In the genomic region with DNA sequence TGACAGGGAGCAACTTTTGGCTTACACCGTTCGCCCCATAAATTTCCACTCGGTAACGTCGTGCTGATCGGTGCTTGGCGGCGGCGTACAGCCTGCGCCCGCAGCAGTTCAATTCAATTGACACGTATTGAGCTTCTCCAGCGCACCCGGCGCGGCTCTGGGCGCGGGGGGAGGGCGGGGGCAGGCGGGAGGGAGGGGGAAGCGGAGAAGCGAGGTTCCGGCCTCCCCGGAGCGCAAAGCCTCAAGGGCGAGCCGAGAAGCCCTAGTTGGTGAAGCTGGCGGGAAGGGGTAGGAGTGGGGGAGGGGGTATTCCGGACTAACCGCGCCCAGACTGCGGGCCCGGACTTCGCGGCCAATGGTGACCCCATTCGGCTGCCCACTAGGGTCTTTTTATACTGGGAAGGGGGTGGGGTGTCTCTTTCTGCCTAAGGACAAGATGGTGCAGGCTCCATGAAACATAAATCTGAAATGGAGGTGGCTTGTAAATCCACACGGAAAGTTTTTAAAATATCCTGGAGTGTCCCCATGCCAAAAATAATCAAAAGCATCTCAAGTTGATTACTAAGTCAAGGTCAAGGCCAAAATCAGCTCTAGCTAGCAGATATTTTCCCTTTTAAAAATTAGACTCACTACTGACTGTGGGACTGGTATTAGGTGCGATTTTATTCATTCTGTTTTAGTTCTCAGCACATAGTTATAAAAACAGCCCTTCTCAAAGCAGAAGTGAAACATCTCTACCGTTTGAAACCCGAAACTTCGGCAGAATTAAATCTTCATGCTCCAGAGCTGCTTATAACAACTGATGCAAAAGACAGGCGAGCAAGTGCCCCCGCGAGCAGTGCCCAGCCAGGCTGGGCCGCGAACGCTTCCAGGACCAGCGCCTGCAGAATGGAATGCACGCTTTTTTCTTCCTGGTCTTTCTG, we compare ENCODE assay signal across 8 cellular contexts. TPM values are rescaled to one million over a fixed set of nuclear protein-coding genes. Genes with fewer than 3 reads are reported as not detected.
A peak's percentile ranks its signal among the peaks of the same experiment; 100 is the strongest.
DNase-seq lines count a peak whose midpoint lies in the region; ATAC-seq and TF ChIP-seq lines count a peak whose summit lies in the region.

No MANE protein-coding gene starts in this region.

- POLR2A ChIA-PET in CD8-positive, alpha-beta T cell (lab: Charles Lee), result interaction anchor here (2.3 to 5.9 kb wide), 3 partner anchors 10 to 74 kb away, joined by 16 to 106 read pairs (median 22); no protein-coding TSS in a partner anchor

- H3K27ac Mint-ChIP-seq in CD8-positive, alpha-beta T cell, result peak overlapping the region; percentile 89

- peaks cover 9% of the 10 kb centered on the region for H3K4me1 ChIP-seq in CD8-positive, alpha-beta T cell (ENCODE audit: insufficient read depth, low read length)
- H3K4me1 ChIP-seq in mucosa of descending colon (ENCODE audit: low read depth) (peaks cover 11% of the 10 kb centered on the region), uterus (no peaks in the 10 kb centered on the region)

- no peaks in the 10 kb centered on the region for H3K27me3 ChIP-seq in CD8-positive, alpha-beta T cell (ENCODE audit: insufficient read depth, low read length)
- H3K27me3 ChIP-seq in uterus, result peaks cover 0 to 14% of the 10 kb centered on the region in 2 donors

- H3K27ac ChIP-seq in CD8-positive, alpha-beta T cell (ENCODE audit: low read depth, low read length), result peak overlapping the region; percentile 23
- peak overlapping the region; percentile 61 to 91 for H3K27ac ChIP-seq in uterus

- ATAC-seq in CD8-positive, alpha-beta T cell, result peak; percentile 13
- ATAC-seq in mucosa of descending colon, result peak; percentile 10
- no peak for ATAC-seq in HG03025 (IDR thresholded peaks at IDR 0.05; ENCODE audit: low FRiP score, unreplicated experiment)

- peak overlapping the region; percentile 47 for H3K4me3 ChIP-seq in CD8-positive, alpha-beta T cell (ENCODE audit: low read depth, low read length)
- H3K4me3 ChIP-seq in choroid plexus epithelial cell (ENCODE audit: low read depth, low read length) (peak overlapping the region; percentile 65), mucosa of descending colon (no peak overlapping the region), uterus (peak overlapping the region; percentile 76 to 82)

- H3K36me3 ChIP-seq in CD8-positive, alpha-beta T cell (ENCODE audit: insufficient read depth, low read length), result no peaks in the 10 kb centered on the region
- H3K36me3 ChIP-seq in mucosa of descending colon (ENCODE audit: low read depth), result no peaks in the 10 kb centered on the region
- no peaks in the 10 kb centered on the region for H3K36me3 ChIP-seq in uterus

- TF ChIP-seq POLR2A in uterus (IDR thresholded peaks at IDR 0.05), result no peak

- no peaks in the 10 kb centered on the region for H3K9me3 ChIP-seq in CD8-positive, alpha-beta T cell (ENCODE audit: low read length)
- H3K9me3 ChIP-seq in mucosa of descending colon, result no peaks in the 10 kb centered on the region
- no peaks in the 10 kb centered on the region for H3K9me3 ChIP-seq in uterus

- peaks cover 6% of the 10 kb centered on the region for H3K36me3 Mint-ChIP-seq in CD8-positive, alpha-beta T cell

- H3K4me3 Mint-ChIP-seq in CD8-positive, alpha-beta T cell, result peak overlapping the region; percentile 85

- intact Hi-C loops in CD8-positive, alpha-beta T cell (cut with DNase I, micrococcal nuclease), result loop anchor here (2.0 to 10.0 kb wide), 6 partner anchors 37 to 1295 kb away; a partner anchor contains a TSS
- intact Hi-C loops in mucosa of descending colon (cut with DNase I, micrococcal nuclease), result loop anchor here in 1 of 2 donors (10.0 kb wide), 1 partner anchor 55 kb away; no protein-coding TSS in a partner anchor
- intact Hi-C loops in uterus (cut with DNase I; ENCODE audit: low total_unique reads), result no loop called here

- TF ChIP-seq CTCF in CD8-positive, alpha-beta T cell (IDR thresholded peaks at IDR 0.05), result no peak
- no peak for TF ChIP-seq CTCF in GM20000 (IDR thresholded peaks at IDR 0.05; ENCODE audit: extremely low read depth, missing control alignments)
- no peak for TF ChIP-seq CTCF in choroid plexus epithelial cell (conservative IDR thresholded peaks at IDR 0.05; ENCODE audit: low read depth, low read length)
- no peak for TF ChIP-seq CTCF in mucosa of descending colon (IDR thresholded peaks at IDR 0.05)
- TF ChIP-seq CTCF in uterus (IDR thresholded peaks at IDR 0.05), result no peak

- DNase-seq in CD8-positive, alpha-beta T cell, result peak in 6 of 7 experiments; percentile 18 to 73 (median 54)
- DNase-seq in GM20000 (ENCODE audit: low spot score), result peak; percentile 70
- DNase-seq in KBM-7, result peak; percentile 68
- DNase-seq in T-helper 1 cell, result peak in 3 of 5 donors; percentile 47 to 67 (median 48)
- no peak for DNase-seq in choroid plexus epithelial cell (ENCODE audit: low read depth)
- DNase-seq in mucosa of descending colon, result peak; percentile 61 to 81 (median 77)
- DNase-seq in uterus, result peak; percentile 34 to 43

- in situ Hi-C loops in KBM-7 (cut with MboI; ENCODE audit: low pct_unique_long_range_greater_than_20kb, low sequenced_read_pairs), result loop anchor here (10.0 kb wide), 1 partner anchor 75 kb away; no protein-coding TSS in a partner anchor

- CTCF ChIA-PET in CD8-positive, alpha-beta T cell (lab: Charles Lee), result no interaction called here

- no peaks in the 10 kb centered on the region for H3K27me3 Mint-ChIP-seq in CD8-positive, alpha-beta T cell (ENCODE audit: low read depth)

- no peaks in the 10 kb centered on the region for H3K9me3 Mint-ChIP-seq in CD8-positive, alpha-beta T cell

- H3K4me1 Mint-ChIP-seq in CD8-positive, alpha-beta T cell (ENCODE audit: low read depth), result peaks cover 13% of the 10 kb centered on the region

RNA-seq across cellular contexts. Expression of a gene that starts 1.5 kb away (rescaled TPM):
- 10 to 100 TPM; 35.5 to 38.5 TPM for total RNA-seq in CD8-positive, alpha-beta T cell
- total RNA-seq in mucosa of descending colon, result 10 to 100 TPM; 18.7 to 26.3 (median 23.6) TPM
- total RNA-seq in uterus, result 10 to 100 TPM in 3 of 4 donors, 1 to 10 TPM in 1; 10.0 to 42.4 (median 26.4) TPM
